Comparison of ENCODE assay signal across 8 cellular contexts in the genomic region with DNA sequence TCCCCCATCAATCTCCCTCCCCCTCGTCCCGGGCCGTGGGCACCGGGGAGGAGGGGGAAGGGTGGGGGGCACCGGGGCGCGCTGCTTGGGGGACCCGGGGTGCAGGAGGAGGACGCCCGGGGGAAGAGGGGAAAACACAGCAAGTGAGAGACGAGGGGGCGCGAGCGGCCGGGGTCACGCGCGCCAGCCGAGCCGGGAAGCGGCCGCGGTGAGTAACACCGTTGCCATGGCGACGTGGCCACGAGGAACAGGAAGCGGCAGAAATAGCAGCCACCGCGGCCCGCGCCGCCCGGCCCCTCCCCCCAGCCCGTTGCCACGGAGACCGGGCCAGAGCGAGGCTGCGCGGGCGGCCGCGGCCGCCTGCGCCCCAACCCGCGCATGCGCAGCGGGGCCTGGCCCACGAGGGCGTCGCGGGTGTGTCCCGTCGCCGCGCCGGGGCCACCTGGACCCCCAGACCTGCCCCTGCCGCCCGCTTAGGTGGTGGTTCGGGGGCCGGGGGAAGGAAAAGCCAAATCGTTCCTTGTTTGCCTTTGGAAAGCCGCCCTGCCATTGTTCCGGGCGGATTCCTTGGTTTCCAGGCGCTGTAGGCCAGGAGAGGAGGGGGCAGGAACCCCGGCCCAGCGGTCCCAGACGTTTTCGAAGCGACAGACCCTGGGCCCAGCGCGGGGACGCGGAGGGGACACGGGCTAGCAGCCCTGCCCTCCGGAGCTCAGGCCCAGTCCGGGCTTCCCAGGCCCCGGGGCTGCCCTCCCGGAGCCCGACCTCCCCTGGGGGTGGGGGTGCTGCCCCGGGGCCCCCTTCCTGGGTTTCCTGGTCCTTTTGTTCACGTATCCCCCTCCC.
DNase-seq lines count a peak whose midpoint lies in the region; ATAC-seq and TF ChIP-seq lines count a peak whose summit lies in the region.

No MANE protein-coding gene starts in this region.

- no peaks in the 10 kb centered on the region for H3K36me3 Mint-ChIP-seq in IgD-negative memory B cell

- intact Hi-C loops in OCI-LY7 (cut with micrococcal nuclease; ENCODE audit: unreplicated experiment) = loop anchor here (1.0 to 2.0 kb wide), 2 partner anchors 29 to 271 kb away; no protein-coding TSS in a partner anchor

- H3K4me1 Mint-ChIP-seq in IgD-negative memory B cell = peaks cover 6 to 18% (median 14%) of the 10 kb centered on the region in 3 donors

- H3K9me3 Mint-ChIP-seq in IgD-negative memory B cell = peaks cover 0 to 5% (median 2%) of the 10 kb centered on the region in 3 donors

- no peaks in the 10 kb centered on the region for H3K27me3 Mint-ChIP-seq in IgD-negative memory B cell

- H2AFZ ChIP-seq in OCI-LY7 (ENCODE audit: low read length) = peak overlapping the region; percentile 54; the same call in 1 of the 2 replicates

- BruUV-seq in OCI-LY7 (replicated peaks; lab: Mats Ljungman, UMichigan) = TSS peak; percentile 90

- peak overlapping the region; percentile 83 for H3K4me2 ChIP-seq in OCI-LY7 (ENCODE audit: low read length)

- POLR2A ChIA-PET in OCI-LY7 (lab: Charles Lee) = interaction anchor here (0.6 kb wide), 4 partner anchors 10 to 363 kb away, joined by 3 to 4 read pairs (median 3); no protein-coding TSS in a partner anchor

- H3K36me3 ChIP-seq in OCI-LY7 (ENCODE audit: insufficient read depth, low read length) = no peaks in the 10 kb centered on the region

- H4K20me1 ChIP-seq in OCI-LY7 (ENCODE audit: insufficient read depth, low read length) = no peaks in the 10 kb centered on the region

- H3K27me3 ChIP-seq in mononuclear cell (ENCODE audit: insufficient read depth, low read length) = no peaks in the 10 kb centered on the region

- no peaks in the 10 kb centered on the region for H3K9me2 ChIP-seq in OCI-LY7 (ENCODE audit: insufficient read depth, low read length)

- no peak for TF ChIP-seq CTCF in OCI-LY7 (conservative IDR thresholded peaks at IDR 0.05; ENCODE audit: low read length)

- H3K79me2 ChIP-seq in OCI-LY7 (ENCODE audit: insufficient read depth, low read depth, low read length) = no peaks in the 10 kb centered on the region

- H3K4me3 Mint-ChIP-seq in IgD-negative memory B cell = peak overlapping the region; percentile 84 to 98 (median 92)

- H3K4me3 ChIP-seq in OCI-LY7 (ENCODE audit: low read depth, low read length, poor library complexity, severe bottlenecking) = peak overlapping the region; percentile 71
- H3K4me3 ChIP-seq in mononuclear cell (ENCODE audit: low read length) = peak overlapping the region; percentile 47

- peak; percentile 98 for DNase-seq in DMS 273 (lab: John Stamatoyannopoulos, UW; ENCODE audit: unreplicated experiment)
- peak; percentile 98 for DNase-seq in OCI-LY7 (ENCODE audit: low spot score)
- peak; percentile 99 for DNase-seq in activated T-cell treated with anti-CD3 and anti-CD28 coated beads for 4 hours
- peak; percentile 64 for DNase-seq in epithelial cell of prostate (ENCODE audit: low read depth, low spot score)
- DNase-seq in stimulated activated CD8-positive, alpha-beta memory T cell treated with anti-CD3 and anti-CD28 coated beads, Interleukin-2, amount 100 ng/mL, for 1 hour (ENCODE audit: low read depth in 2 of 2) = peak; percentile 99

- peaks cover 54% of the 10 kb centered on the region for H3K4me1 ChIP-seq in OCI-LY7 (ENCODE audit: insufficient read depth, low read length, poor library complexity, severe bottlenecking)
- peaks cover 43% of the 10 kb centered on the region for H3K4me1 ChIP-seq in mononuclear cell (ENCODE audit: insufficient read depth, low read length)

- CTCF ChIA-PET in OCI-LY7 (lab: Charles Lee; ENCODE audit: unreplicated experiment) = no interaction called here

- H3K27ac Mint-ChIP-seq in IgD-negative memory B cell = peak overlapping the region; percentile 99 to 100 (median 100)

- peak overlapping the region; percentile 91 for H3K27ac ChIP-seq in OCI-LY7 (ENCODE audit: low read depth, low read length, poor library complexity, severe bottlenecking)
- H3K27ac ChIP-seq in epithelial cell of prostate = peak overlapping the region; percentile 92

- peak; percentile 83 for ATAC-seq in GM21529 (IDR thresholded peaks at IDR 0.05; ENCODE audit: unreplicated experiment)

- H3K9me3 ChIP-seq in OCI-LY7 (ENCODE audit: low read length) (no peaks in the 10 kb centered on the region), mononuclear cell (ENCODE audit: low read depth, low read length) (no peaks in the 10 kb centered on the region)

Comparison
In these comparisons a context has a peak if more than half of its experiments do, and no peak if none do; other contexts are left out.
1. Peak in every context shown above with its lines: DNase-seq, ATAC-seq, H3K4me3 ChIP-seq and H3K27ac ChIP-seq.